13 cellular contexts compared by ENCODE assay signal in genomic region chr1:231386472-231386871, GRCh38. TPM values are rescaled to one million over a fixed set of nuclear protein-coding genes. Genes with fewer than 3 reads are reported as not detected.
A peak's percentile ranks its signal among the peaks of the same experiment; 100 is the strongest.
DNase-seq lines count a peak whose midpoint lies in the region; ATAC-seq and TF ChIP-seq lines count a peak whose summit lies in the region.
"Had no signal": no experiment of that assay in that cellular context is flagged by ENCODE, and none has a peak within 500 bp of the region (broad histone marks: within the 10 kb centered on the region; RNA-seq: fewer than 3 reads in every experiment).

No MANE protein-coding gene starts in this region.

- no peak for ATAC-seq in psoas muscle
- ATAC-seq in HG02973 (IDR thresholded peaks at IDR 0.05; ENCODE audit: unreplicated experiment): no peak
- ATAC-seq: GM12878 had no signal

- peak overlapping the region; percentile 20; the same call in 1 of the 2 replicates for H3K27ac ChIP-seq in 22Rv1
- H3K27ac ChIP-seq in VCaP: peak overlapping the region; percentile 44; the same call in 1 of the 2 replicates
- peak overlapping the region; percentile 74 for H3K27ac ChIP-seq in psoas muscle
- H3K27ac ChIP-seq: C4-2B had no signal

- H3K4me1 ChIP-seq in psoas muscle: peaks cover 60% of the 10 kb centered on the region

- H3K27me3 ChIP-seq in psoas muscle (ENCODE audit: insufficient read depth in 3 of 3, low read length in 2 of 3): no peaks in the 10 kb centered on the region
- H3K27me3 ChIP-seq: BE2C had no signal

- DNase-seq in LNCaP clone FGC (ENCODE audit: low read depth): peak; percentile 77
- DNase-seq in psoas muscle: no peak
- DNase-seq in SHP77 (lab: John Stamatoyannopoulos, UW): no peak
- DNase-seq in LoVo (ENCODE audit: low spot score): no peak
- DNase-seq: BE2C; CD4-positive, alpha-beta memory T cell; DMS79; HCEC 1CT had no signal

- H3K4me3 ChIP-seq in LNCaP clone FGC (ENCODE audit: low read depth, low read length) (no peak overlapping the region), psoas muscle (no peak overlapping the region)
- H3K4me3 ChIP-seq: GM12878 had no signal

- H3K9me3 ChIP-seq in psoas muscle: no peaks in the 10 kb centered on the region
- H3K9me3 ChIP-seq: BE2C had no signal

- no peaks in the 10 kb centered on the region for H3K36me3 ChIP-seq in psoas muscle (ENCODE audit: insufficient read depth in 1 of 2, low read depth in 1 of 2)
- H3K36me3 ChIP-seq: BE2C had no signal

- intact Hi-C loops in psoas muscle (cut with DNase I): no loop called here

- TF ChIP-seq CTCF in 22Rv1 (IDR thresholded peaks at IDR 0.05) (no peak), LNCaP clone FGC (IDR thresholded peaks at IDR 0.05; ENCODE audit: control insufficient read depth, extremely low read depth, insufficient read depth) (no peak), VCaP (conservative IDR thresholded peaks at IDR 0.05) (no peak), psoas muscle (IDR thresholded peaks at IDR 0.05) (no peak)

RNA-seq across cellular contexts. Expression of gene EGLN1, which starts 35.6 kb away (rescaled TPM):
- 100 to 1,000 TPM; 158 to 532 (median 327) TPM for total RNA-seq in psoas muscle
- 100 to 1,000 TPM in 2 of 3 donors, 10 to 100 TPM in 1; 52.4 to 596 (median 201) TPM for polyA plus RNA-seq in psoas muscle

RNA-seq across cellular contexts. Expression of gene SPRTN, which starts 48.4 kb away (rescaled TPM):
- 1 to 10 TPM; 7.0 to 9.8 (median 9.2) TPM for total RNA-seq in psoas muscle
- polyA plus RNA-seq in psoas muscle: 10 to 100 TPM in 1 of 3 donors, 1 to 10 TPM in 2; 4.3 to 14.8 (median 6.2) TPM

RNA-seq across cellular contexts. Expression of gene EXOC8, which starts 48.8 kb away (rescaled TPM):
- total RNA-seq in psoas muscle: 10 to 100 TPM; 13.7 to 39.9 (median 23.5) TPM
- 10 to 100 TPM in 2 of 3 donors, 1 to 10 TPM in 1; 5.2 to 25.4 (median 12.6) TPM for polyA plus RNA-seq in psoas muscle

Comparison
In these comparisons a context has a peak if more than half of its experiments do, and no peak if none do; other contexts are left out.
1. H3K27ac ChIP-seq: peak in every context shown above with its lines; median percentile 74 in psoas muscle; 44 in VCaP; 20 in 22Rv1.